ENCODE assay signal across 13 cellular contexts in genomic region chr5:59548807-59549357, GRCh38.
DNase-seq lines count a peak whose midpoint lies in the region; ATAC-seq and TF ChIP-seq lines count a peak whose summit lies in the region.
"Had no signal": no experiment of that assay in that cellular context is flagged by ENCODE, and none has a peak within 500 bp of the region (broad histone marks: within the 10 kb centered on the region; RNA-seq: fewer than 3 reads in every experiment).

No MANE protein-coding gene starts in this region.

- H3K4me1 Mint-ChIP-seq in nephron = peaks cover 35% of the 10 kb centered on the region
- H3K4me1 Mint-ChIP-seq in activated CD8-positive, alpha-beta T cell treated with anti-CD3 and anti-CD28 coated beads for 36 hours (ENCODE audit: low read depth) = no peaks in the 10 kb centered on the region
- H3K4me1 Mint-ChIP-seq: naive thymus-derived CD4-positive, alpha-beta T cell had no signal

- TF ChIP-seq CTCF in body of pancreas (IDR thresholded peaks at IDR 0.05) = peak in 2 of 7 experiments; percentile 10 to 30
- TF ChIP-seq CTCF in nephron (IDR thresholded peaks at IDR 0.05; ENCODE audit: unreplicated experiment in 3 of 3) = no peak
- no peak for TF ChIP-seq CTCF in activated CD8-positive, alpha-beta T cell treated with anti-CD3 and anti-CD28 coated beads for 36 hours (IDR thresholded peaks at IDR 0.05)

- peak overlapping the region in 3 of 4 donors; percentile 62 to 74 (median 63) for H3K27ac ChIP-seq in body of pancreas
- H3K27ac ChIP-seq: BLaER1 treated with 17β-estradiol and CSF1 and Interleukin-3, amounts not matched to agents 10 nM and 100 nM; colonic mucosa had no signal

- CTCF ChIA-PET in activated CD8-positive, alpha-beta T cell treated with anti-CD3 and anti-CD28 coated beads for 36 hours (lab: Charles Lee) = interaction anchor here (0.9 kb wide), 2 partner anchors 10 to 16 kb away, joined by 3 to 4 read pairs; no protein-coding TSS in a partner anchor

- POLR2A ChIA-PET in activated CD8-positive, alpha-beta T cell treated with anti-CD3 and anti-CD28 coated beads for 36 hours (lab: Charles Lee) = interaction anchor here (0.8 kb wide), 1 partner anchor 61 kb away, joined by 5 read pairs; no protein-coding TSS in a partner anchor

- peaks cover 23% of the 10 kb centered on the region for H3K4me1 ChIP-seq in body of pancreas
- H3K4me1 ChIP-seq: BLaER1 treated with 17β-estradiol and CSF1 and Interleukin-3, amounts not matched to agents 10 nM and 100 nM; colonic mucosa had no signal

- 24 to 34% methylated on average over 4 of the region's 4 CpGs for WGBS in body of pancreas, 2 donors

- intact Hi-C loops in body of pancreas (cut with DNase I) = no loop called here
- intact Hi-C loops in activated CD8-positive, alpha-beta T cell treated with anti-CD3 and anti-CD28 coated beads for 36 hours (cut with micrococcal nuclease) = no loop called here

- no peaks in the 10 kb centered on the region for H3K36me3 ChIP-seq in body of pancreas (replicated peaks in 1 of 2; ENCODE audit: insufficient read depth in 1 of 2, low read depth in 2 of 2)
- H3K36me3 ChIP-seq: BLaER1 treated with 17β-estradiol and CSF1 and Interleukin-3, amounts not matched to agents 10 nM and 100 nM; colonic mucosa had no signal

- H3K9me3 Mint-ChIP-seq in nephron = no peaks in the 10 kb centered on the region
- no peaks in the 10 kb centered on the region for H3K9me3 Mint-ChIP-seq in activated CD8-positive, alpha-beta T cell treated with anti-CD3 and anti-CD28 coated beads for 36 hours
- H3K9me3 Mint-ChIP-seq: naive thymus-derived CD4-positive, alpha-beta T cell had no signal

- H3K27me3 Mint-ChIP-seq in nephron (ENCODE audit: low read depth) = no peaks in the 10 kb centered on the region
- no peaks in the 10 kb centered on the region for H3K27me3 Mint-ChIP-seq in activated CD8-positive, alpha-beta T cell treated with anti-CD3 and anti-CD28 coated beads for 36 hours
- H3K27me3 Mint-ChIP-seq: naive thymus-derived CD4-positive, alpha-beta T cell had no signal

- no peaks in the 10 kb centered on the region for H3K36me3 Mint-ChIP-seq in nephron (ENCODE audit: low read depth)
- H3K36me3 Mint-ChIP-seq in activated CD8-positive, alpha-beta T cell treated with anti-CD3 and anti-CD28 coated beads for 36 hours (ENCODE audit: low read depth) = no peaks in the 10 kb centered on the region
- H3K36me3 Mint-ChIP-seq: naive thymus-derived CD4-positive, alpha-beta T cell had no signal

- DNase-seq in H4 (ENCODE audit: low spot score) (peak; percentile 27), NCI-H2081 treated with DMSO at 0.1 percent for 48 hours (lab: John Stamatoyannopoulos, UW) (peak; percentile 87), body of pancreas (peak; percentile 13 to 72 (median 44)), hepatic stellate cell (ENCODE audit: low spot score) (no peak)
- DNase-seq in activated T-cell treated with anti-CD3 and anti-CD28 coated beads, Interleukin-2, amount 50 U/mL, for 48 hours = no peak
- DNase-seq in activated CD8-positive, alpha-beta T cell treated with anti-CD3 and anti-CD28 coated beads for 36 hours = no peak
- DNase-seq: activated CD4-positive, CD25-positive, alpha-beta regulatory T cell; activated T-cell treated with anti-CD3 and anti-CD28 coated beads for 4 hours; colonic mucosa; naive thymus-derived CD4-positive, alpha-beta T cell had no signal

- H3K27ac Mint-ChIP-seq in nephron = peak overlapping the region; percentile 54 to 71 (median 65)
- H3K27ac Mint-ChIP-seq in activated CD8-positive, alpha-beta T cell treated with anti-CD3 and anti-CD28 coated beads for 36 hours = no peak overlapping the region
- H3K27ac Mint-ChIP-seq: naive thymus-derived CD4-positive, alpha-beta T cell had no signal

- H3K9me3 ChIP-seq in body of pancreas = no peaks in the 10 kb centered on the region
- H3K9me3 ChIP-seq: BLaER1 treated with 17β-estradiol and CSF1 and Interleukin-3, amounts not matched to agents 10 nM and 100 nM; colonic mucosa had no signal

- peak; percentile 92 for ATAC-seq in body of pancreas
- ATAC-seq in GM18870 (IDR thresholded peaks at IDR 0.05; ENCODE audit: unreplicated experiment) = no peak
- no peak for ATAC-seq in activated CD8-positive, alpha-beta T cell treated with anti-CD3 and anti-CD28 coated beads for 36 hours
- ATAC-seq: naive thymus-derived CD4-positive, alpha-beta T cell had no signal

- no peak overlapping the region for H3K4me3 ChIP-seq in body of pancreas
- H3K4me3 ChIP-seq: BLaER1 treated with 17β-estradiol and CSF1 and Interleukin-3, amounts not matched to agents 10 nM and 100 nM; colonic mucosa had no signal

- TF ChIP-seq POLR2A in body of pancreas (IDR thresholded peaks at IDR 0.05) = no peak

- no peak overlapping the region for H3K4me3 Mint-ChIP-seq in nephron
- no peak overlapping the region for H3K4me3 Mint-ChIP-seq in activated CD8-positive, alpha-beta T cell treated with anti-CD3 and anti-CD28 coated beads for 36 hours
- H3K4me3 Mint-ChIP-seq: naive thymus-derived CD4-positive, alpha-beta T cell had no signal

- H3K27me3 ChIP-seq in body of pancreas = no peaks in the 10 kb centered on the region
- H3K27me3 ChIP-seq: BLaER1 treated with 17β-estradiol and CSF1 and Interleukin-3, amounts not matched to agents 10 nM and 100 nM; colonic mucosa had no signal

Comparison
In these comparisons a context has a peak if more than half of its experiments do, and no peak if none do; other contexts are left out.
1. DNase-seq: peak in H4 (single experiment), NCI-H2081 treated with DMSO at 0.1 percent for 48 hours (single experiment) and body of pancreas (4 of 4); none in hepatic stellate cell (single experiment), activated T-cell treated with anti-CD3 and anti-CD28 coated beads, Interleukin-2, amount 50 U/mL, for 48 hours (0 of 2) and activated CD8-positive, alpha-beta T cell treated with anti-CD3 and anti-CD28 coated beads for 36 hours (single experiment).